ENCODE assay signal across 11 cellular contexts in genomic region chr7:128035712-128036111, GRCh38. TPM values are rescaled to one million over a fixed set of nuclear protein-coding genes. Genes with fewer than 3 reads are reported as not detected.
DNase-seq lines count a peak whose midpoint lies in the region; ATAC-seq, FAIRE-seq and TF ChIP-seq lines count a peak whose summit lies in the region.
"Had no signal": no experiment of that assay in that cellular context is flagged by ENCODE, and none has a peak within 500 bp of the region (broad histone marks: within the 10 kb centered on the region; RNA-seq: fewer than 3 reads in every experiment).

No MANE protein-coding gene starts in this region.

- POLR2A ChIA-PET in BJ (lab: Charles Lee) (no interaction called here), HEK293 (lab: Yijun Ruan, JAX) (no interaction called here)

- H3K9ac ChIP-seq in keratinocyte (ENCODE audit: control insufficient read depth, extremely low read depth, insufficient read depth, low read length) = no peak overlapping the region

- FAIRE-seq in keratinocyte (lab: Jason Lieb, UNC) = no peak
- FAIRE-seq in HTR-8/SVneo (lab: Jason Lieb, UNC) = no peak

- DNase-seq in BJ (ENCODE audit: low read depth) (no peak), RWPE2 (ENCODE audit: low spot score) (no peak), keratinocyte (ENCODE audit: low read depth, low spot score) (no peak), ascending aorta (ENCODE audit: low spot score in 2 of 2) (no peak), CD1c-positive myeloid dendritic cell (ENCODE audit: extremely low spot score) (no peak), HTR-8/SVneo (ENCODE audit: insufficient read length, low spot score) (no peak)
- no peak for DNase-seq in NK-92 treated with Interleukin-12 subunit alpha and Interleukin-12 subunit beta, amount 100 ng/mL, for 24 hours (lab: John Stamatoyannopoulos, UW)
- DNase-seq: activated naive CD8-positive, alpha-beta T cell treated with anti-CD3 and anti-CD28 coated beads, Interleukin-2, amount 10 ng/mL, durations not matched to agents 7 days and 5 days; NCI-H1930; stimulated activated naive CD4-positive, alpha-beta T cell treated with Interleukin-2 at 50 U/mL for 16 hours had no signal

- H3K27me3 ChIP-seq in BJ (ENCODE audit: control insufficient read depth, insufficient read depth, low read length) (no peaks in the 10 kb centered on the region), RWPE2 (ENCODE audit: insufficient read depth, poor library complexity, severe bottlenecking) (no peaks in the 10 kb centered on the region), keratinocyte (ENCODE audit: control insufficient read depth, extremely low read depth, insufficient read depth, low read length) (no peaks in the 10 kb centered on the region), ascending aorta (no peaks in the 10 kb centered on the region)

- H3K4me3 ChIP-seq in BJ (ENCODE audit: low read depth, low read length) (no peak overlapping the region), HEK293 (ENCODE audit: low read depth, low read length) (no peak overlapping the region), RWPE2 (ENCODE audit: severe bottlenecking) (no peak overlapping the region), keratinocyte (ENCODE audit: control insufficient read depth in 2 of 3, extremely low read depth in 1 of 3, insufficient read depth in 2 of 3, low read depth in 1 of 3, low read length in 3 of 3) (no peak overlapping the region), ascending aorta (no peak overlapping the region)

- no peak overlapping the region for H3K4me2 ChIP-seq in keratinocyte (ENCODE audit: control insufficient read depth, extremely low read depth, insufficient read depth, low read depth, low read length)

- H2AFZ ChIP-seq in keratinocyte (ENCODE audit: control insufficient read depth, low read length) = no peak overlapping the region

- no peaks in the 10 kb centered on the region for H3K9me1 ChIP-seq in keratinocyte (ENCODE audit: control insufficient read depth, extremely low read depth, insufficient read depth, low read length)

- H3K27ac ChIP-seq in HEK293 (ENCODE audit: extremely low read depth, low read depth, low read length) = no peak overlapping the region
- no peak overlapping the region for H3K27ac ChIP-seq in RWPE2 (ENCODE audit: poor library complexity, severe bottlenecking)
- H3K27ac ChIP-seq in keratinocyte (ENCODE audit: control insufficient read depth, insufficient read depth, low read length) = no peak overlapping the region
- no peak overlapping the region for H3K27ac ChIP-seq in ascending aorta

- H3K9me3 ChIP-seq in HEK293 (ENCODE audit: control insufficient read depth, insufficient read depth, low read depth, low read length) = no peaks in the 10 kb centered on the region
- H3K9me3 ChIP-seq in RWPE2 (ENCODE audit: severe bottlenecking) = no peaks in the 10 kb centered on the region
- H3K9me3 ChIP-seq in keratinocyte (ENCODE audit: control insufficient read depth, low read depth, low read length) = no peaks in the 10 kb centered on the region
- no peaks in the 10 kb centered on the region for H3K9me3 ChIP-seq in ascending aorta

- H3K36me3 ChIP-seq in BJ (ENCODE audit: control insufficient read depth, insufficient read depth, low read length) (0 out of 2 replicates have a peak, but pooled peaks cover 2% of the 10 kb centered on the region), HEK293 (ENCODE audit: control insufficient read depth in 2 of 2, insufficient read depth in 1 of 2, low read length in 2 of 2) (no peaks in the 10 kb centered on the region), RWPE2 (ENCODE audit: low read depth) (no peaks in the 10 kb centered on the region), keratinocyte (ENCODE audit: control insufficient read depth in 2 of 2, extremely low read depth in 1 of 2, insufficient read depth in 2 of 2, low read length in 2 of 2) (no peaks in the 10 kb centered on the region), ascending aorta (no peaks in the 10 kb centered on the region)

- H3K79me2 ChIP-seq in keratinocyte (ENCODE audit: control insufficient read depth, insufficient read depth, low read length) = peaks cover 3% of the 10 kb centered on the region

- dilution Hi-C loops in keratinocyte (cut with MboI; ENCODE audit: extremely low pct_ligation_motif_present, low sequenced_read_pairs) = no loop called here

- peaks cover 6% of the 10 kb centered on the region for H3K4me1 ChIP-seq in HEK293 (ENCODE audit: control insufficient read depth, insufficient read depth, low read length)
- peaks cover 1% of the 10 kb centered on the region for H3K4me1 ChIP-seq in RWPE2 (ENCODE audit: insufficient read depth, poor library complexity, severe bottlenecking)
- peaks cover under 1% of the 10 kb centered on the region for H3K4me1 ChIP-seq in keratinocyte (ENCODE audit: control insufficient read depth, extremely low read depth, insufficient read depth, low read length)
- H3K4me1 ChIP-seq in ascending aorta = peaks cover 4 to 8% of the 10 kb centered on the region in 2 donors

- 0 out of 3 replicates have a peak, but pooled peaks have one; percentile 26 for ATAC-seq in RWPE2 (ENCODE audit: low read depth)

- TF ChIP-seq CTCF in BJ (IDR thresholded peaks at IDR 0.05; ENCODE audit: insufficient read depth, low read depth, low read length) = peak; percentile 42; the same call in 1 of the 2 replicates
- TF ChIP-seq CTCF in HEK293 (tag by site-specific recombination; IDR thresholded peaks at IDR 0.05) = 0 out of 2 replicates have a peak, but pooled peaks have one; percentile 21
- TF ChIP-seq CTCF in RWPE2 (IDR thresholded peaks at IDR 0.05; ENCODE audit: poor library complexity, severe bottlenecking) = peak; percentile 52
- TF ChIP-seq CTCF in keratinocyte (optimal IDR thresholded peaks at IDR 0.05 in 1 of 3, IDR thresholded peaks at IDR 0.05 in 1 of 3, conservative IDR thresholded peaks at IDR 0.05 in 1 of 3; ENCODE audit: extremely low read depth in 1 of 3, insufficient read depth in 2 of 3, low read length in 3 of 3) = peak; percentile 20 to 54 (median 44)
- TF ChIP-seq CTCF in ascending aorta (IDR thresholded peaks at IDR 0.05) = no peak

- intact Hi-C loops in ascending aorta (cut with DNase I) = no loop called here

- H4K20me1 ChIP-seq in keratinocyte (ENCODE audit: control insufficient read depth, extremely low read depth, insufficient read depth, low read length) = peaks cover 7% of the 10 kb centered on the region

- CTCF ChIA-PET in BJ (lab: Yijun Ruan, JAX) = interaction anchor here (0.6 to 2.0 kb wide), 5 partner anchors 8 to 209 kb away, joined by 3 to 7 read pairs (median 5); no protein-coding TSS in a partner anchor
- CTCF ChIA-PET in HEK293 (lab: Yijun Ruan, JAX) = interaction anchor here (0.6 to 6.2 kb wide), 9 partner anchors 17 to 1770 kb away, joined by 3 to 69 read pairs (median 4); no protein-coding TSS in a partner anchor

TF ChIP-seq in HEK293, 187 proteins besides CTCF, POLR2A, EP300 and RAD21 (continues in another document):
- TF ChIP-seq ZNF529 (tag by site-specific recombination; IDR thresholded peaks at IDR 0.05; ENCODE audit: insufficient replicate concordance) (no peak), ZNF211 (tag by site-specific recombination; IDR thresholded peaks at IDR 0.05; ENCODE audit: low read depth) (no peak), ZNF26 (tag by site-specific recombination; IDR thresholded peaks at IDR 0.05) (no peak), ZNF670 (tag by site-specific recombination; IDR thresholded peaks at IDR 0.05; ENCODE audit: low read depth) (no peak), ZNF398 (tag by site-specific recombination; IDR thresholded peaks at IDR 0.05) (no peak), ZNF654 (tag by site-specific recombination; IDR thresholded peaks at IDR 0.05; ENCODE audit: low read depth) (peak; percentile 69), ZNF214 (tag by site-specific recombination; IDR thresholded peaks at IDR 0.05; ENCODE audit: borderline replicate concordance) (no peak)

RNA-seq across cellular contexts. Expression of gene LRRC4, which starts 4.5 kb away (rescaled TPM):
- polyA plus RNA-seq in BJ (2011; rRNA removed) (0.10 and 0.12 TPM in 2 replicates), keratinocyte (0.01 to 0.09 TPM (median 0.07 TPM) in 3 replicates)
- 0.24 and 0.36 TPM in 2 replicates for polyA minus RNA-seq in BJ (2011; rRNA and poly(A)+ RNA removed)
- polyA plus RNA-seq in keratinocyte (2011; ENCODE audit: low read depth) = not detected
- polyA plus RNA-seq in keratinocyte (2011; cell fraction: cytosol; rRNA removed) = 0.03 and 0.04 TPM in 2 replicates
- 0.08 and 0.13 TPM in 2 replicates for polyA plus RNA-seq in keratinocyte (2011; cell fraction: nucleus; rRNA removed)
- polyA plus RNA-seq in keratinocyte (2012; ENCODE audit: low replicate concordance) = 0.05 and 0.27 TPM in 2 replicates
- 0.03 to 0.40 TPM (median 0.20 TPM) in 3 replicates for polyA minus RNA-seq in keratinocyte
- polyA minus RNA-seq in keratinocyte (2011; cell fraction: cytosol; rRNA and poly(A)+ RNA removed) = not detected
- not detected in 2 replicates for polyA minus RNA-seq in keratinocyte (2011; cell fraction: nucleus; rRNA and poly(A)+ RNA removed)
- total RNA-seq in ascending aorta = 0.43 TPM

Comparison
In these comparisons a context has a peak if more than half of its experiments do, and no peak if none do; other contexts are left out.
1. CTCF ChIP-seq: peak in BJ (single experiment), HEK293 (single experiment), RWPE2 (single experiment) and keratinocyte (3 of 3); none in ascending aorta (0 of 3).